In genomic region chr1:75785320-75785963, GRCh38 we compare ENCODE assay signal across 8 cellular contexts. TPM values are rescaled to one million over a fixed set of nuclear protein-coding genes. Genes with fewer than 3 reads are reported as not detected.
DNase-seq lines count a peak whose midpoint lies in the region; ATAC-seq and TF ChIP-seq lines count a peak whose summit lies in the region.

No MANE protein-coding gene starts in this region.

- TSS peak; percentile 95 for BruUV-seq in OCI-LY7 (replicated peaks; lab: Mats Ljungman, UMichigan)

- peak; percentile 16 for ATAC-seq in GM18502 (IDR thresholded peaks at IDR 0.05; ENCODE audit: poor library complexity, unreplicated experiment)

- H3K4me2 ChIP-seq in OCI-LY7 (ENCODE audit: low read length): peak overlapping the region; percentile 100

- H2AFZ ChIP-seq in OCI-LY7 (ENCODE audit: low read length): no peak overlapping the region; the same call in 1 of the 2 replicates

- TF ChIP-seq POLR2A in esophagus muscularis mucosa (IDR thresholded peaks at IDR 0.05; ENCODE audit: low read depth) (no peak), ovary (IDR thresholded peaks at IDR 0.05) (no peak)

- POLR2A ChIA-PET in HEK293T (lab: Yijun Ruan, JAX) (interaction anchor here (0.6 to 3.0 kb wide), 17 partner anchors 8 to 411 kb away, joined by 3 to 25 read pairs (median 4); partner anchors contain the start of genes ACADM and MSH4), OCI-LY7 (lab: Charles Lee) (interaction anchor here (0.6 to 4.8 kb wide), 14 partner anchors 9 to 647 kb away, joined by 3 to 74 read pairs (median 4); partner anchors contain the start of genes ACADM and MSH4)

- no peak for TF ChIP-seq CTCF in OCI-LY7 (conservative IDR thresholded peaks at IDR 0.05; ENCODE audit: low read length)
- no peak for TF ChIP-seq CTCF in esophagus muscularis mucosa (IDR thresholded peaks at IDR 0.05)
- no peak for TF ChIP-seq CTCF in ovary (IDR thresholded peaks at IDR 0.05)

- peaks cover 37% of the 10 kb centered on the region for H4K20me1 ChIP-seq in OCI-LY7 (ENCODE audit: insufficient read depth, low read length)

- H3K36me3 ChIP-seq in OCI-LY7 (ENCODE audit: insufficient read depth, low read length) (peaks cover 44% of the 10 kb centered on the region), esophagus muscularis mucosa (peaks cover under 1 to 25% (median 7%) of the 10 kb centered on the region in 4 donors), ovary (no peaks in the 10 kb centered on the region)

- WGBS in esophagus muscularis mucosa: 16% methylated on average over 7 of the region's 8 CpGs
- WGBS in ovary, 3 donors: 11% methylated on average over 8 of the region's 8 CpGs

- H3K4me3 ChIP-seq in OCI-LY7 (ENCODE audit: low read depth, low read length, poor library complexity, severe bottlenecking): peak overlapping the region; percentile 93
- H3K4me3 ChIP-seq in esophagus muscularis mucosa: peak overlapping the region; percentile 68 to 92 (median 78)
- peak overlapping the region; percentile 56 for H3K4me3 ChIP-seq in ovary

- H3K27ac ChIP-seq in OCI-LY7 (ENCODE audit: low read depth, low read length, poor library complexity, severe bottlenecking): peak overlapping the region; percentile 94
- peak overlapping the region; percentile 82 to 89 (median 86) for H3K27ac ChIP-seq in esophagus muscularis mucosa (replicated peaks in 1 of 4)
- peak overlapping the region in 1 of 2 donors; percentile 70 for H3K27ac ChIP-seq in ovary

- H3K9me3 ChIP-seq in OCI-LY7 (ENCODE audit: low read length) (no peaks in the 10 kb centered on the region), esophagus muscularis mucosa (no peaks in the 10 kb centered on the region), ovary (no peaks in the 10 kb centered on the region)

- intact Hi-C loops in OCI-LY7 (cut with micrococcal nuclease; ENCODE audit: unreplicated experiment) (loop anchor here (5.0 kb wide), 1 partner anchor 507 kb away; no protein-coding TSS in a partner anchor), esophagus muscularis mucosa (cut with DNase I) (loop anchor here (5.0 kb wide), 1 partner anchor 63 kb away; the partner anchor contains the start of gene ACADM), ovary (cut with DNase I) (loop anchor here in 1 of 4 donors (10.0 kb wide), 1 partner anchor 61 kb away; the partner anchor contains the start of gene ACADM)

- peak; percentile 27 for DNase-seq in HEK293T (ENCODE audit: extremely low spot score)
- DNase-seq in OCI-LY7 (ENCODE audit: low spot score): no peak
- no peak for DNase-seq in esophagus muscularis mucosa (ENCODE audit: extremely low spot score)
- DNase-seq in ovary: no peak
- no peak for DNase-seq in inferior parietal cortex (ENCODE audit: extremely low spot score)
- DNase-seq in GM19240 (ENCODE audit: insufficient read length, low spot score): no peak
- no peak for DNase-seq in LoVo (ENCODE audit: low spot score)

- H3K9me2 ChIP-seq in OCI-LY7 (ENCODE audit: insufficient read depth, low read length): no peaks in the 10 kb centered on the region

- no peaks in the 10 kb centered on the region for H3K27me3 ChIP-seq in esophagus muscularis mucosa
- H3K27me3 ChIP-seq in ovary: no peaks in the 10 kb centered on the region

- TF ChIP-seq EP300 in esophagus muscularis mucosa (IDR thresholded peaks at IDR 0.05) (no peak), ovary (IDR thresholded peaks at IDR 0.05) (no peak)

- H3K4me1 ChIP-seq in OCI-LY7 (ENCODE audit: insufficient read depth, low read length, poor library complexity, severe bottlenecking) (peaks cover 34% of the 10 kb centered on the region), esophagus muscularis mucosa (peaks cover 31 to 47% (median 43%) of the 10 kb centered on the region in 4 donors), ovary (ENCODE audit: insufficient read depth) (peaks cover 5% of the 10 kb centered on the region)

- peaks cover 59% of the 10 kb centered on the region for H3K79me2 ChIP-seq in OCI-LY7 (ENCODE audit: insufficient read depth, low read depth, low read length)

- CTCF ChIA-PET in HEK293T (lab: Yijun Ruan, JAX) (no interaction called here), OCI-LY7 (lab: Charles Lee; ENCODE audit: unreplicated experiment) (interaction anchor here (0.5 kb wide), 1 partner anchor 14 kb away, joined by 3 read pairs; no protein-coding TSS in a partner anchor)

TF ChIP-seq in HEK293T, 16 proteins besides CTCF, POLR2A, EP300 and RAD21:
- TF ChIP-seq LEF1 (IDR thresholded peaks at IDR 0.05; ENCODE audit: borderline replicate concordance) (no peak), ZNF384 (IDR thresholded peaks at IDR 0.05) (no peak), PKNOX1 (IDR thresholded peaks at IDR 0.05) (0 out of 2 replicates have a peak, but pooled peaks have one; percentile 25), CTBP1 (IDR thresholded peaks at IDR 0.05; ENCODE audit: borderline replicate concordance) (no peak), ELF4 (IDR thresholded peaks at IDR 0.05) (0 out of 2 replicates have a peak, but pooled peaks have one; percentile 4), NFRKB (IDR thresholded peaks at IDR 0.05) (peak; percentile 62; the same call in 1 of the 2 replicates), SP1 (IDR thresholded peaks at IDR 0.05) (no peak)

RNA-seq across cellular contexts. Expression of gene RABGGTB, which starts 0.6 kb away (rescaled TPM):
- 128 and 132 TPM in 2 replicates for total RNA-seq in OCI-LY7 (2014; rRNA removed; shearing (Covaris generic))
- total RNA-seq in OCI-LY7 (2022) (144 and 165 TPM in 2 replicates), esophagus muscularis mucosa (10 to 100 TPM; 24.3 to 55.2 (median 38.1) TPM), ovary (10 to 100 TPM; 44.0 to 77.8 (median 57.3) TPM)
- polyA plus RNA-seq in ovary: 10 to 100 TPM; 41.6 to 45.4 TPM

RNA-seq across cellular contexts. Expression of gene MSH4, which starts 11.2 kb away (rescaled TPM):
- total RNA-seq in OCI-LY7 (2014; rRNA removed; shearing (Covaris generic)): 0.05 and 0.73 TPM in 2 replicates
- 0.65 and 0.80 TPM in 2 replicates for total RNA-seq in OCI-LY7 (2022)
- under 1 TPM; 0.13 to 0.83 (median 0.28) TPM for total RNA-seq in esophagus muscularis mucosa
- total RNA-seq in ovary: under 1 TPM; 0.36 to 0.88 (median 0.62) TPM
- polyA plus RNA-seq in ovary: under 1 TPM; 0.07 to 0.16 TPM
